ENCODE assay signal across 11 cellular contexts in genomic region chr19:49921871-49922755, GRCh38.
DNase-seq lines count a peak whose midpoint lies in the region; ATAC-seq and TF ChIP-seq lines count a peak whose summit lies in the region.
"Had no signal": no experiment of that assay in that cellular context is flagged by ENCODE, and none has a peak within 500 bp of the region (broad histone marks: within the 10 kb centered on the region; RNA-seq: fewer than 3 reads in every experiment).

No MANE protein-coding gene starts in this region.

- H3K36me3 ChIP-seq in RWPE2 (ENCODE audit: low read depth), result peaks cover 62% of the 10 kb centered on the region

- peaks cover 89% of the 10 kb centered on the region for H3K4me1 Mint-ChIP-seq in stimulated activated memory B cell treated with anti-CD40 and anti-IgM and Interleukin-4, amounts not matched to agents 10 μg/mL and 1 μg/mL and 100 μg/mL, for 72 hours

- no peak overlapping the region for H3K27ac ChIP-seq in RWPE2 (ENCODE audit: poor library complexity, severe bottlenecking)
- H3K27ac ChIP-seq: cardiac muscle cell had no signal

- no peaks in the 10 kb centered on the region for H3K27me3 ChIP-seq in RWPE2 (ENCODE audit: insufficient read depth, poor library complexity, severe bottlenecking)
- H3K27me3 ChIP-seq: cardiac muscle cell had no signal

- H3K4me3 ChIP-seq in RWPE2 (ENCODE audit: severe bottlenecking), result no peak overlapping the region
- H3K4me3 ChIP-seq: cardiac muscle cell had no signal

- no peaks in the 10 kb centered on the region for H3K27me3 Mint-ChIP-seq in stimulated activated memory B cell treated with anti-CD40 and anti-IgM and Interleukin-4, amounts not matched to agents 10 μg/mL and 1 μg/mL and 100 μg/mL, for 72 hours

- H3K9me3 Mint-ChIP-seq in stimulated activated memory B cell treated with anti-CD40 and anti-IgM and Interleukin-4, amounts not matched to agents 10 μg/mL and 1 μg/mL and 100 μg/mL, for 72 hours, result no peaks in the 10 kb centered on the region

- H3K9me3 ChIP-seq in RWPE2 (ENCODE audit: severe bottlenecking), result no peaks in the 10 kb centered on the region

- H3K27ac Mint-ChIP-seq in stimulated activated memory B cell treated with anti-CD40 and anti-IgM and Interleukin-4, amounts not matched to agents 10 μg/mL and 1 μg/mL and 100 μg/mL, for 72 hours, result peak overlapping the region; percentile 89

- ATAC-seq in RWPE2 (ENCODE audit: low read depth), result peak; percentile 29; the same call in 1 of the 3 replicates
- no peak for ATAC-seq in stimulated activated memory B cell treated with anti-CD40 and anti-IgM and Interleukin-4, amounts not matched to agents 10 μg/mL and 1 μg/mL and 100 μg/mL, for 72 hours
- no peak for ATAC-seq in GM21619 (IDR thresholded peaks at IDR 0.05; ENCODE audit: unreplicated experiment)
- ATAC-seq in GM18867 (IDR thresholded peaks at IDR 0.05; ENCODE audit: unreplicated experiment), result no peak

- peak overlapping the region; percentile 43 for H3K4me3 Mint-ChIP-seq in stimulated activated memory B cell treated with anti-CD40 and anti-IgM and Interleukin-4, amounts not matched to agents 10 μg/mL and 1 μg/mL and 100 μg/mL, for 72 hours

- peaks cover 66% of the 10 kb centered on the region for H3K36me3 Mint-ChIP-seq in stimulated activated memory B cell treated with anti-CD40 and anti-IgM and Interleukin-4, amounts not matched to agents 10 μg/mL and 1 μg/mL and 100 μg/mL, for 72 hours

- TF ChIP-seq CTCF in RWPE2 (IDR thresholded peaks at IDR 0.05; ENCODE audit: poor library complexity, severe bottlenecking), result no peak

- DNase-seq in activated CD8-positive, alpha-beta memory T cell treated with anti-CD3 and anti-CD28 coated beads, Interleukin-2, amount 50 U/mL, for 48 hours, result peak; percentile 68
- no peak for DNase-seq in activated CD8-positive, alpha-beta memory T cell treated with anti-CD3 and anti-CD28 coated beads for 24 hours
- DNase-seq in RWPE2 (ENCODE audit: low spot score), result no peak
- peak; percentile 66 for DNase-seq in fibroblast of peridontal ligament (ENCODE audit: extremely low read depth)
- DNase-seq in activated CD4-positive, CD25-positive, alpha-beta regulatory T cell (lab: John Stamatoyannopoulos, UW), result no peak
- DNase-seq: NCI-H1417 treated with DMSO at 0.1 percent for 48 hours, retina had no signal

- H3K4me1 ChIP-seq in RWPE2 (ENCODE audit: insufficient read depth, poor library complexity, severe bottlenecking), result no peaks in the 10 kb centered on the region

Comparison
In these comparisons a context has a peak if more than half of its experiments do, and no peak if none do; other contexts are left out.
1. DNase-seq: peak in activated CD8-positive, alpha-beta memory T cell treated with anti-CD3 and anti-CD28 coated beads, Interleukin-2, amount 50 U/mL, for 48 hours (single experiment) and fibroblast of peridontal ligament (single experiment); none in activated CD8-positive, alpha-beta memory T cell treated with anti-CD3 and anti-CD28 coated beads for 24 hours (single experiment), RWPE2 (single experiment) and activated CD4-positive, CD25-positive, alpha-beta regulatory T cell (0 of 4).